8 cellular contexts compared by ENCODE assay signal in genomic region chr11:12674571-12674935, GRCh38. TPM values are rescaled to one million over a fixed set of nuclear protein-coding genes. Genes with fewer than 3 reads are reported as not detected.
DNase-seq lines count a peak whose midpoint lies in the region; ATAC-seq and TF ChIP-seq lines count a peak whose summit lies in the region.

No MANE protein-coding gene starts in this region.

- POLR2A ChIA-PET in Caco-2 (lab: Charles Lee) = interaction anchor here (1.0 kb wide), 1 partner anchor 297 kb away, joined by 3 read pairs; the partner anchor contains the start of gene PARVA
- POLR2A ChIA-PET in PC-9 (lab: Charles Lee; ENCODE audit: unreplicated experiment) = no interaction called here
- POLR2A ChIA-PET in CD4-positive, alpha-beta memory T cell (lab: Charles Lee; ENCODE audit: partially characterized antibody) = no interaction called here

- ATAC-seq in GM21528 (IDR thresholded peaks at IDR 0.05; ENCODE audit: low FRiP score, unreplicated experiment) = peak; percentile 36

- H3K27me3 ChIP-seq in Caco-2 (replicated peaks; ENCODE audit: control insufficient read depth, insufficient read depth, low read length) (no peaks in the 10 kb centered on the region), PC-9 (ENCODE audit: insufficient read depth, low read depth) (no peaks in the 10 kb centered on the region), skeletal muscle satellite cell (ENCODE audit: control insufficient read depth, insufficient read depth, low read length) (no peaks in the 10 kb centered on the region)
- peaks cover 14% of the 10 kb centered on the region for H3K27me3 ChIP-seq in CD4-positive, alpha-beta memory T cell (ENCODE audit: insufficient read depth, low read length)

- H2AFZ ChIP-seq in PC-9 = no peak overlapping the region

- peaks cover 40% of the 10 kb centered on the region for H3K36me3 Mint-ChIP-seq in Caco-2 (ENCODE audit: insufficient read depth, unreplicated experiment)
- no peaks in the 10 kb centered on the region for H3K36me3 Mint-ChIP-seq in glutamatergic neuron (ENCODE audit: unreplicated experiment)
- H3K36me3 Mint-ChIP-seq in CD4-positive, alpha-beta memory T cell = peaks cover 0 to 4% of the 10 kb centered on the region in 2 donors

- H3K9me3 Mint-ChIP-seq in Caco-2 (ENCODE audit: unreplicated experiment) (peaks cover 2% of the 10 kb centered on the region), glutamatergic neuron (ENCODE audit: unreplicated experiment) (peaks cover 8% of the 10 kb centered on the region)
- peaks cover 0 to 9% (median under 1%) of the 10 kb centered on the region in 8 donors for H3K9me3 Mint-ChIP-seq in CD4-positive, alpha-beta memory T cell

- peaks cover 22% of the 10 kb centered on the region; the same call in 1 of the 2 replicates for H3K4me1 ChIP-seq in Caco-2
- H3K4me1 ChIP-seq in PC-9 (replicated peaks; ENCODE audit: insufficient read depth) = peaks cover 37% of the 10 kb centered on the region
- H3K4me1 ChIP-seq in skeletal muscle satellite cell (ENCODE audit: control insufficient read depth, insufficient read depth, low read length) = peaks cover 35% of the 10 kb centered on the region
- H3K4me1 ChIP-seq in CD4-positive, alpha-beta memory T cell (ENCODE audit: insufficient read depth, low read length) = peaks cover 11% of the 10 kb centered on the region

- intact Hi-C loops in Caco-2 (cut with micrococcal nuclease; ENCODE audit: unreplicated experiment) (loop anchor here (1.0 to 10.0 kb wide), 5 partner anchors 48 to 340 kb away; no protein-coding TSS in a partner anchor), PC-9 (cut with micrococcal nuclease; ENCODE audit: unreplicated experiment) (loop anchor here (5.0 kb wide), 2 partner anchors 262 to 342 kb away; no protein-coding TSS in a partner anchor)
- intact Hi-C loops in CD4-positive, alpha-beta memory T cell (cut with micrococcal nuclease) = no loop called here

- no peaks in the 10 kb centered on the region for H4K20me1 ChIP-seq in PC-9 (ENCODE audit: insufficient read depth)

- H3K27me3 Mint-ChIP-seq in Caco-2 (ENCODE audit: insufficient read depth, unreplicated experiment) (no peaks in the 10 kb centered on the region), glutamatergic neuron (ENCODE audit: unreplicated experiment) (peaks cover 6% of the 10 kb centered on the region)
- H3K27me3 Mint-ChIP-seq in CD4-positive, alpha-beta memory T cell = peaks cover 48 to 49% of the 10 kb centered on the region in 2 donors

- H3K4me2 ChIP-seq in PC-9 = peak overlapping the region; percentile 28; the same call in 1 of the 2 replicates
- H3K4me2 ChIP-seq in skeletal muscle satellite cell (ENCODE audit: low read length) = peak overlapping the region; percentile 47

- H3K9me2 ChIP-seq in PC-9 (ENCODE audit: insufficient read depth) = no peaks in the 10 kb centered on the region

- peaks cover 46% of the 10 kb centered on the region for H3K79me2 ChIP-seq in PC-9 (ENCODE audit: low read depth)

- no peaks in the 10 kb centered on the region; the same call in 1 of the 2 replicates for H3F3A ChIP-seq in PC-9 (ENCODE audit: insufficient read depth, low read depth)

- BruUV-seq in Caco-2 (replicated peaks; lab: Mats Ljungman, UMichigan) (no TSS peak), PC-9 (replicated peaks; lab: Mats Ljungman, UMichigan) (no TSS peak)

- H3K4me1 Mint-ChIP-seq in Caco-2 (ENCODE audit: low read depth, unreplicated experiment) = peaks cover 34% of the 10 kb centered on the region
- peaks cover 27% of the 10 kb centered on the region for H3K4me1 Mint-ChIP-seq in glutamatergic neuron (ENCODE audit: low read depth, unreplicated experiment)
- peaks cover 7 to 25% (median 17%) of the 10 kb centered on the region in 4 donors for H3K4me1 Mint-ChIP-seq in CD4-positive, alpha-beta memory T cell

- DNase-seq in Caco-2 (no peak), PC-9 (no peak), glutamatergic neuron (peak; percentile 58), NCI-H1436 treated with DMSO at 0.1 percent for 48 hours (lab: John Stamatoyannopoulos, UW) (no peak)
- no peak for DNase-seq in CD4-positive, alpha-beta memory T cell
- DNase-seq in activated CD8-positive, alpha-beta memory T cell treated with anti-CD3 and anti-CD28 coated beads, Interleukin-2, amount 50 U/mL, for 4 hours = no peak

- H3K36me3 ChIP-seq in Caco-2 (ENCODE audit: control insufficient read depth, insufficient read depth, low read length) (no peaks in the 10 kb centered on the region), PC-9 (ENCODE audit: low read depth) (no peaks in the 10 kb centered on the region), skeletal muscle satellite cell (ENCODE audit: insufficient read depth, low read length) (peaks cover 13% of the 10 kb centered on the region)
- no peaks in the 10 kb centered on the region for H3K36me3 ChIP-seq in CD4-positive, alpha-beta memory T cell (ENCODE audit: insufficient read depth, low read length)

- peak overlapping the region; percentile 98 for H3K9ac ChIP-seq in skeletal muscle satellite cell (ENCODE audit: low read depth, low read length)

- peak overlapping the region; percentile 57 for H3K4me3 ChIP-seq in Caco-2 (ENCODE audit: low read depth, low read length)
- peak overlapping the region; percentile 54; the same call in 1 of the 2 replicates for H3K4me3 ChIP-seq in PC-9
- peak overlapping the region; percentile 78 for H3K4me3 ChIP-seq in skeletal muscle satellite cell (ENCODE audit: low read length)
- no peak overlapping the region for H3K4me3 ChIP-seq in CD4-positive, alpha-beta memory T cell (ENCODE audit: low read length in 2 of 2)

- H3K27ac ChIP-seq in PC-9 = peak overlapping the region; percentile 71; the same call in 1 of the 2 replicates
- no peak overlapping the region for H3K27ac ChIP-seq in CD4-positive, alpha-beta memory T cell (ENCODE audit: low read depth, low read length)

- H3K27ac Mint-ChIP-seq in Caco-2 (ENCODE audit: unreplicated experiment) (no peak overlapping the region), glutamatergic neuron (ENCODE audit: unreplicated experiment) (no peak overlapping the region)
- no peak overlapping the region for H3K27ac Mint-ChIP-seq in CD4-positive, alpha-beta memory T cell

- TF ChIP-seq CTCF in Caco-2 (IDR thresholded peaks at IDR 0.05; ENCODE audit: insufficient read depth in 1 of 2, low read depth in 1 of 2, low read length in 1 of 2, severe bottlenecking in 1 of 2, unreplicated experiment in 1 of 2) (no peak), PC-9 (conservative IDR thresholded peaks at IDR 0.05) (no peak), glutamatergic neuron (IDR thresholded peaks at IDR 0.05; ENCODE audit: partially characterized antibody, unreplicated experiment) (no peak)

- peak overlapping the region; percentile 79 for H3K4me3 Mint-ChIP-seq in Caco-2 (ENCODE audit: unreplicated experiment)
- no peak overlapping the region for H3K4me3 Mint-ChIP-seq in glutamatergic neuron (ENCODE audit: unreplicated experiment)
- H3K4me3 Mint-ChIP-seq in CD4-positive, alpha-beta memory T cell = no peak overlapping the region

- H3K9me3 ChIP-seq in Caco-2 = no peaks in the 10 kb centered on the region
- H3K9me3 ChIP-seq in PC-9 (ENCODE audit: insufficient read depth, low read depth) = no peaks in the 10 kb centered on the region
- no peaks in the 10 kb centered on the region for H3K9me3 ChIP-seq in skeletal muscle satellite cell (replicated peaks; ENCODE audit: low read length)
- H3K9me3 ChIP-seq in CD4-positive, alpha-beta memory T cell (ENCODE audit: control insufficient read depth in 1 of 2, low read length in 2 of 2) = no peaks in the 10 kb centered on the region

- CTCF ChIA-PET in Caco-2 (lab: Charles Lee) (interaction anchor here (1.3 kb wide), 1 partner anchor 214 kb away, joined by 4 read pairs; no protein-coding TSS in a partner anchor), PC-9 (lab: Charles Lee) (no interaction called here)
- CTCF ChIA-PET in CD4-positive, alpha-beta memory T cell (lab: Charles Lee; ENCODE audit: partially characterized antibody) = no interaction called here

RNA-seq across cellular contexts. Expression of gene TEAD1, which starts 0.3 kb away (rescaled TPM):
- total RNA-seq in Caco-2 (2022) (134 and 144 TPM in 2 replicates), PC-9 (2021) (76.9 and 106 TPM in 2 replicates), glutamatergic neuron (ENCODE audit: unreplicated experiment) (62.5 TPM)
- 67.2 and 70.3 TPM in 2 replicates for total RNA-seq in skeletal muscle satellite cell (2012; rRNA removed)
- total RNA-seq in CD4-positive, alpha-beta memory T cell = 1 to 10 TPM in 1 of 2 experiments, under 1 TPM in 1; 0.52 to 1.1 TPM
- polyA plus RNA-seq in CD4-positive, alpha-beta memory T cell = under 1 TPM in 1 of 2 donors, not detected in 1; 0.15 TPM

Comparison
In these comparisons a context has a peak if more than half of its experiments do, and no peak if none do; other contexts are left out.
1. H3K4me3 ChIP-seq: peak in Caco-2 (single experiment), PC-9 (single experiment) and skeletal muscle satellite cell (single experiment); none in CD4-positive, alpha-beta memory T cell (0 of 2).
2. RNA of gene TEAD1, which starts 0.3 kb away (total RNA-seq): 134 to 144 TPM in Caco-2, 76.9 to 106 TPM in PC-9 and 62.5 TPM in glutamatergic neuron (single experiment); 0.52 to 1.1 TPM in CD4-positive, alpha-beta memory T cell; every median in the first group is over 10 times any median in the second.